ENCODE assay signal across 27 cellular contexts in genomic region chr5:53878015-53878414, GRCh38.
DNase-seq lines count a peak whose midpoint lies in the region; ATAC-seq, FAIRE-seq and TF ChIP-seq lines count a peak whose summit lies in the region.
"Had no signal": no experiment of that assay in that cellular context is flagged by ENCODE, and none has a peak within 500 bp of the region (broad histone marks: within the 10 kb centered on the region; RNA-seq: fewer than 3 reads in every experiment).

No MANE protein-coding gene starts in this region.

- no peak overlapping the region for H3K18ac ChIP-seq in IMR-90 (ENCODE audit: low read depth, low read length)

- no peak overlapping the region for H2BK15ac ChIP-seq in IMR-90 (ENCODE audit: low read depth, low read length)

- H2BK20ac ChIP-seq in IMR-90 (ENCODE audit: low read depth, low read length): no peak overlapping the region

- no peak overlapping the region for H2BK120ac ChIP-seq in IMR-90 (ENCODE audit: low read depth, low read length)

- no peak overlapping the region for H3K4ac ChIP-seq in IMR-90 (ENCODE audit: low read depth, low read length)

- peak overlapping the region; percentile 28 for H2BK5ac ChIP-seq in IMR-90 (ENCODE audit: low read depth, low read length, poor library complexity, severe bottlenecking)

- POLR2A ChIA-PET in IMR-90 (lab: Charles Lee; ENCODE audit: unreplicated experiment) (no interaction called here), HepG2 (lab: Yijun Ruan, JAX) (no interaction called here), A673 (lab: Charles Lee; ENCODE audit: low non-redundant PET) (no interaction called here)

- H3K4me3 Mint-ChIP-seq in activated T-cell treated with anti-CD3 and anti-CD28 coated beads, Interleukin-2, amount 50 U/mL, for 72 hours: no peak overlapping the region
- no peak overlapping the region for H3K4me3 Mint-ChIP-seq in activated T-cell treated with anti-CD3 and anti-CD28 coated beads, Interleukin-2, amount 50 U/mL, for 4 hours
- no peak overlapping the region for H3K4me3 Mint-ChIP-seq in nephron progenitor cell
- H3K4me3 Mint-ChIP-seq: CD14-positive monocyte; CD4-positive, alpha-beta memory T cell; CD4-positive, CD25-positive, alpha-beta regulatory T cell; CD8-positive, alpha-beta memory T cell had no signal

- TF ChIP-seq POLR2A in IMR-90 (IDR thresholded peaks at IDR 0.05; ENCODE audit: low read depth, low read length) (no peak), HepG2 (IDR thresholded peaks at IDR 0.05; ENCODE audit: insufficient read depth in 1 of 2, low read depth in 2 of 2, low read length in 2 of 2) (no peak)

- H2AFZ ChIP-seq in IMR-90 (replicated peaks; ENCODE audit: low read length, poor library complexity): no peak overlapping the region
- H2AFZ ChIP-seq in HepG2 (ENCODE audit: low read length): no peak overlapping the region

- H3K36me3 Mint-ChIP-seq in activated T-cell treated with anti-CD3 and anti-CD28 coated beads, Interleukin-2, amount 50 U/mL, for 72 hours (ENCODE audit: insufficient read depth in 2 of 2): no peaks in the 10 kb centered on the region
- H3K36me3 Mint-ChIP-seq in activated T-cell treated with anti-CD3 and anti-CD28 coated beads, Interleukin-2, amount 50 U/mL, for 4 hours (ENCODE audit: insufficient read depth): peaks cover 1% of the 10 kb centered on the region
- H3K36me3 Mint-ChIP-seq in nephron progenitor cell (ENCODE audit: low read depth): peaks cover 14% of the 10 kb centered on the region
- H3K36me3 Mint-ChIP-seq: CD14-positive monocyte; CD4-positive, CD25-positive, alpha-beta regulatory T cell had no signal

- no peaks in the 10 kb centered on the region for H3K9me1 ChIP-seq in IMR-90 (ENCODE audit: insufficient read depth, low read length)

- H3K79me2 ChIP-seq in HepG2 (ENCODE audit: insufficient read depth, low read length): no peaks in the 10 kb centered on the region

- intact Hi-C loops in IMR-90 (cut with micrococcal nuclease): loop anchor here (5.0 to 10.0 kb wide), 2 partner anchors 396 to 613 kb away; partner anchors contain the start of gene FST
- intact Hi-C loops in HepG2 (cut with micrococcal nuclease; ENCODE audit: unreplicated experiment): no loop called here
- intact Hi-C loops in A673 (cut with micrococcal nuclease; ENCODE audit: unreplicated experiment): no loop called here

- peaks cover 5% of the 10 kb centered on the region for H3K4me1 ChIP-seq in IMR-90 (ENCODE audit: control insufficient read depth, insufficient read depth, low read length)
- peaks cover 24% of the 10 kb centered on the region for H3K4me1 ChIP-seq in HepG2 (ENCODE audit: insufficient read depth, low read length)
- H3K4me1 ChIP-seq in A673 (ENCODE audit: insufficient read depth, low read length, poor library complexity, severe bottlenecking): no peaks in the 10 kb centered on the region
- H3K4me1 ChIP-seq: A549, BE2C, BLaER1 had no signal

- 100% methylated on average over 1 of the region's 2 CpGs; no CpG with 5 or more reads in 1 of the 2 experiments for WGBS in IMR-90 (ENCODE audit: extremely low coverage in 2 of 2, insufficient read length in 1 of 2), 2 experiments
- 38% methylated on average over 2 of the region's 2 CpGs for WGBS in HepG2 (ENCODE audit: low lambda C conversion rate)

- H3K9me3 ChIP-seq in IMR-90 (ENCODE audit: control insufficient read depth, insufficient read depth, low read length): no peaks in the 10 kb centered on the region; the same call in 1 of the 2 replicates
- no peaks in the 10 kb centered on the region for H3K9me3 ChIP-seq in HepG2 (ENCODE audit: low read length)
- H3K9me3 ChIP-seq in A673 (ENCODE audit: low read depth, low read length, poor library complexity, severe bottlenecking): no peaks in the 10 kb centered on the region
- H3K9me3 ChIP-seq: A549, BE2C had no signal

- H2AK5ac ChIP-seq in IMR-90 (ENCODE audit: low read depth, low read length): no peak overlapping the region

- H3K56ac ChIP-seq in IMR-90 (ENCODE audit: extremely low read depth, insufficient read depth, low read length): no peak overlapping the region

- no peak overlapping the region for H4K8ac ChIP-seq in IMR-90 (ENCODE audit: low read depth in 2 of 2, low read length in 2 of 2)

- H3K4me2 ChIP-seq in IMR-90 (ENCODE audit: low read depth, low read length): no peak overlapping the region
- H3K4me2 ChIP-seq in HepG2 (ENCODE audit: low read depth, low read length): no peak overlapping the region
- H3K4me2 ChIP-seq: A549, BLaER1 had no signal

- in situ Hi-C loops in IMR-90 (cut with MboI; ENCODE audit: low sequenced_read_pairs) (no loop called here), HepG2 (cut with HindIII; ENCODE audit: extremely low pct_ligation_motif_present, low pct_unique_long_range_greater_than_20kb) (no loop called here)

- TF ChIP-seq CTCF in IMR-90 (conservative IDR thresholded peaks at IDR 0.05; ENCODE audit: low read depth, low read length) (no peak), nephron progenitor cell (IDR thresholded peaks at IDR 0.05) (no peak), HepG2 (CRISPR knock-in tag; IDR thresholded peaks at IDR 0.05) (no peak), A673 (conservative IDR thresholded peaks at IDR 0.05; ENCODE audit: low read depth, low read length) (no peak)

- H3K36me3 ChIP-seq in IMR-90 (ENCODE audit: control insufficient read depth, insufficient read depth, low read length): no peaks in the 10 kb centered on the region
- no peaks in the 10 kb centered on the region for H3K36me3 ChIP-seq in HepG2 (replicated peaks in 1 of 2; ENCODE audit: control insufficient read depth in 1 of 2, insufficient read depth in 2 of 2, low read length in 2 of 2)
- no peaks in the 10 kb centered on the region for H3K36me3 ChIP-seq in A673 (ENCODE audit: insufficient read depth, low read length, poor library complexity, severe bottlenecking)
- H3K36me3 ChIP-seq: BE2C, BLaER1 had no signal

- no peaks in the 10 kb centered on the region for H3K9me3 Mint-ChIP-seq in activated T-cell treated with anti-CD3 and anti-CD28 coated beads, Interleukin-2, amount 50 U/mL, for 72 hours
- peaks cover 4% of the 10 kb centered on the region for H3K9me3 Mint-ChIP-seq in activated T-cell treated with anti-CD3 and anti-CD28 coated beads, Interleukin-2, amount 50 U/mL, for 4 hours
- peaks cover 21% of the 10 kb centered on the region for H3K9me3 Mint-ChIP-seq in nephron progenitor cell

- no peak overlapping the region for H3K14ac ChIP-seq in IMR-90 (replicated peaks; ENCODE audit: low read depth, low read length)

- H3K23ac ChIP-seq in IMR-90 (ENCODE audit: low read depth, low read length): no peak overlapping the region

- no peak for DNase-seq in activated T-cell treated with anti-CD3 and anti-CD28 coated beads, Interleukin-2, amount 50 U/mL, for 72 hours
- DNase-seq in activated T-cell treated with anti-CD3 and anti-CD28 coated beads, Interleukin-2, amount 50 U/mL, for 4 hours: no peak
- DNase-seq in IMR-90: no peak
- DNase-seq in nephron progenitor cell: no peak
- no peak for DNase-seq in HepG2 (ENCODE audit: low spot score)
- DNase-seq in hepatic stellate cell (ENCODE audit: low spot score): no peak
- no peak for DNase-seq in A673 (ENCODE audit: low spot score)
- DNase-seq: ACHN; BE2C; C1 segment of cervical spinal cord; CD4-positive, alpha-beta memory T cell; CD4-positive, CD25-positive, alpha-beta regulatory T cell; CD8-positive, alpha-beta memory T cell; COR-L47; DMS 273 treated with DMSO at 0.1 percent for 48 hours; DMS153; DMS53; DMS79; DND-41; GDM1 had no signal

- H3K27me3 ChIP-seq in IMR-90 (ENCODE audit: control insufficient read depth, insufficient read depth, low read length) (no peaks in the 10 kb centered on the region), HepG2 (ENCODE audit: control insufficient read depth in 1 of 2, insufficient read depth in 2 of 2, low read length in 2 of 2) (no peaks in the 10 kb centered on the region), A673 (replicated peaks; ENCODE audit: insufficient read depth, low read depth, low read length, poor library complexity) (no peaks in the 10 kb centered on the region)
- H3K27me3 ChIP-seq: BE2C, BLaER1 had no signal

- no peak overlapping the region for H3K9ac ChIP-seq in IMR-90 (ENCODE audit: low read depth, low read length)
- no peak overlapping the region for H3K9ac ChIP-seq in HepG2 (ENCODE audit: insufficient read depth, low read depth, low read length)
- H3K9ac ChIP-seq: BLaER1 had no signal

- FAIRE-seq in HepG2 (lab: Jason Lieb, UNC): no peak
- FAIRE-seq: A549, GM12878, GM12892, GM18507 had no signal

- CTCF ChIA-PET in IMR-90 (lab: Yijun Ruan, JAX): interaction anchor here (0.6 kb wide), 2 partner anchors 220 to 451 kb away, joined by 3 read pairs; no protein-coding TSS in a partner anchor
- CTCF ChIA-PET in HepG2 (lab: Yijun Ruan, JAX; ENCODE audit: low intra/inter-chr PET ratio, low total read pairs): no interaction called here
- CTCF ChIA-PET in A673 (lab: Charles Lee): no interaction called here

- H4K20me1 ChIP-seq in IMR-90 (ENCODE audit: insufficient read depth, low read length) (no peaks in the 10 kb centered on the region), HepG2 (ENCODE audit: insufficient read depth, low read length) (no peaks in the 10 kb centered on the region)
- H4K20me1 ChIP-seq: BLaER1 had no signal

- H3K4me1 Mint-ChIP-seq in activated T-cell treated with anti-CD3 and anti-CD28 coated beads, Interleukin-2, amount 50 U/mL, for 72 hours (ENCODE audit: low read depth): peaks cover 9% of the 10 kb centered on the region
- H3K4me1 Mint-ChIP-seq in activated T-cell treated with anti-CD3 and anti-CD28 coated beads, Interleukin-2, amount 50 U/mL, for 4 hours (ENCODE audit: low read depth): no peaks in the 10 kb centered on the region
- peaks cover 52% of the 10 kb centered on the region for H3K4me1 Mint-ChIP-seq in nephron progenitor cell
- H3K4me1 Mint-ChIP-seq: CD4-positive, alpha-beta memory T cell; CD8-positive, alpha-beta memory T cell had no signal

- H3K27ac ChIP-seq in IMR-90 (ENCODE audit: insufficient read depth, low read length) (no peak overlapping the region), HepG2 (ENCODE audit: extremely low read length, insufficient read depth, low read length) (no peak overlapping the region), A673 (ENCODE audit: low read depth, low read length, poor library complexity, severe bottlenecking) (no peak overlapping the region)
- H3K27ac ChIP-seq: 22Rv1, A549, BLaER1 had no signal

- H3K4me3 ChIP-seq in IMR-90 (ENCODE audit: insufficient read depth, low read depth, low read length): no peak overlapping the region
- H3K4me3 ChIP-seq in HepG2 (replicated peaks in 1 of 3; ENCODE audit: insufficient read depth in 1 of 3, low read depth in 2 of 3, low read length in 3 of 3): no peak overlapping the region
- H3K4me3 ChIP-seq in A673 (ENCODE audit: low read depth, low read length, poor library complexity, severe bottlenecking): no peak overlapping the region
- H3K4me3 ChIP-seq: A549, BLaER1, GM12878 had no signal

- TF ChIP-seq EP300 in HepG2 (IDR thresholded peaks at IDR 0.05; ENCODE audit: low read depth in 2 of 2, low read length in 2 of 2): no peak
- no peak for TF ChIP-seq EP300 in HepG2 (CRISPR knock-in tag; IDR thresholded peaks at IDR 0.05; ENCODE audit: borderline replicate concordance)

- no peaks in the 10 kb centered on the region for H3K79me1 ChIP-seq in IMR-90 (ENCODE audit: low read depth in 1 of 2, low read length in 2 of 2)

- ATAC-seq in activated T-cell treated with anti-CD3 and anti-CD28 coated beads, Interleukin-2, amount 50 U/mL, for 72 hours (replicated peaks in 1 of 2): no peak
- no peak for ATAC-seq in activated T-cell treated with anti-CD3 and anti-CD28 coated beads, Interleukin-2, amount 50 U/mL, for 4 hours
- ATAC-seq in IMR-90 (ENCODE audit: low read depth): no peak
- no peak for ATAC-seq in HepG2
- ATAC-seq: A549, GM12878 had no signal

- no TSS peak for BruUV-seq in IMR-90 (replicated peaks; lab: Mats Ljungman, UMichigan)
- no TSS peak for BruUV-seq in HepG2 (replicated peaks; lab: Mats Ljungman, UMichigan)
- BruUV-seq in A673 (replicated peaks; lab: Mats Ljungman, UMichigan): no TSS peak

- no peak overlapping the region for H2AK9ac ChIP-seq in IMR-90 (replicated peaks; ENCODE audit: low read depth, low read length, poor library complexity)

- dilution Hi-C loops in IMR-90 (cut with HindIII; ENCODE audit: low sequenced_read_pairs, unreplicated experiment): no loop called here

- no peaks in the 10 kb centered on the region for H3K27me3 Mint-ChIP-seq in activated T-cell treated with anti-CD3 and anti-CD28 coated beads, Interleukin-2, amount 50 U/mL, for 72 hours (ENCODE audit: low read depth)
- H3K27me3 Mint-ChIP-seq in activated T-cell treated with anti-CD3 and anti-CD28 coated beads, Interleukin-2, amount 50 U/mL, for 4 hours (ENCODE audit: low read depth): no peaks in the 10 kb centered on the region
- peaks cover 3% of the 10 kb centered on the region for H3K27me3 Mint-ChIP-seq in nephron progenitor cell (ENCODE audit: low read depth, poor library complexity)
- H3K27me3 Mint-ChIP-seq: CD4-positive, alpha-beta memory T cell; CD4-positive, CD25-positive, alpha-beta regulatory T cell; CD8-positive, alpha-beta memory T cell had no signal

- no peak overlapping the region for H4K5ac ChIP-seq in IMR-90 (ENCODE audit: low read depth, low read length)

- TF ChIP-seq RAD21 in IMR-90 (IDR thresholded peaks at IDR 0.05; ENCODE audit: low read length) (no peak), HepG2 (CRISPR knock-in tag; IDR thresholded peaks at IDR 0.05) (no peak)

- H4K91ac ChIP-seq in IMR-90 (ENCODE audit: insufficient read depth, low read depth, low read length): no peak overlapping the region

- H3K27ac Mint-ChIP-seq in activated T-cell treated with anti-CD3 and anti-CD28 coated beads, Interleukin-2, amount 50 U/mL, for 72 hours: peak overlapping the region; percentile 10
- H3K27ac Mint-ChIP-seq in nephron progenitor cell: peak overlapping the region; percentile 4
- H3K27ac Mint-ChIP-seq: CD14-positive monocyte; CD4-positive, alpha-beta memory T cell; CD8-positive, alpha-beta memory T cell had no signal
